ENCODE assay signal across 18 cellular contexts in the genomic region with DNA sequence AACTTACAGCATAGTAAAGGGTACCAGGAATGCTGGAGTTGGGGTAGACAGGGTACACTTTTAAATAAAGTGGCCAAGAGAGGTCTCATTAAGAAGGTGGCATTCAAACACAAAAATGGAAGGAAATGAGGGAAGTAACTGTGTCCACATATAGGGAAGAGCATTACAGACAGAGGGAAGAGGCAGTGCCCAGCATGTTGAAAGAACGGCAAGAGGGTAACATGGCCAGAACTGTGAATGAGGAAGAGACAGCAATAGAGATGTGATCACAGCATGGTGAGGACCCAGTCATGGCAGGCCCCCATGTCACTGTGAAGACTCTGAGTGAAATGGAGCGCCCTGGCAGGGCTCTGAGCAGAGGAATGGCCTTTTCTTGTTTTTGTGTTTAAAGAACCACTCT. TPM values are rescaled to one million over a fixed set of nuclear protein-coding genes. Genes with fewer than 3 reads are reported as not detected.
DNase-seq lines count a peak whose midpoint lies in the region; ATAC-seq and TF ChIP-seq lines count a peak whose summit lies in the region.
"Had no signal": no experiment of that assay in that cellular context is flagged by ENCODE, and none has a peak within 500 bp of the region (broad histone marks: within the 10 kb centered on the region; RNA-seq: fewer than 3 reads in every experiment).

No MANE protein-coding gene starts in this region.

- H4K20me1 ChIP-seq in OCI-LY7 (ENCODE audit: insufficient read depth, low read length): no peaks in the 10 kb centered on the region
- H4K20me1 ChIP-seq: BLaER1 had no signal

- H2AFZ ChIP-seq in OCI-LY7 (ENCODE audit: low read length): peak overlapping the region; percentile 24; the same call in 1 of the 2 replicates
- H2AFZ ChIP-seq: GM23338 had no signal

- TF ChIP-seq EP300 in gastroesophageal sphincter (IDR thresholded peaks at IDR 0.05): no peak

- no peak for TF ChIP-seq POLR2A in gastroesophageal sphincter (IDR thresholded peaks at IDR 0.05)

- no peak overlapping the region for H3K4me2 ChIP-seq in OCI-LY7 (ENCODE audit: low read length)
- H3K4me2 ChIP-seq: BLaER1, GM23338 had no signal

- no peak overlapping the region for H3K27ac ChIP-seq in OCI-LY7 (ENCODE audit: low read depth, low read length, poor library complexity, severe bottlenecking)
- H3K27ac ChIP-seq in gastroesophageal sphincter: no peak overlapping the region
- H3K27ac ChIP-seq in upper lobe of right lung: no peak overlapping the region
- H3K27ac ChIP-seq: BLaER1 had no signal

- no peaks in the 10 kb centered on the region for H3K27me3 Mint-ChIP-seq in stimulated activated naive CD8-positive, alpha-beta T cell treated with anti-CD3 and anti-CD28 coated beads, Interleukin-15, amount 100 ng/mL, for 72 hours
- H3K27me3 Mint-ChIP-seq in effector memory CD8-positive, alpha-beta T cell: no peaks in the 10 kb centered on the region

- H3K9me3 Mint-ChIP-seq in stimulated activated naive CD8-positive, alpha-beta T cell treated with anti-CD3 and anti-CD28 coated beads, Interleukin-15, amount 100 ng/mL, for 72 hours: no peaks in the 10 kb centered on the region
- H3K9me3 Mint-ChIP-seq in effector memory CD8-positive, alpha-beta T cell: no peaks in the 10 kb centered on the region
- H3K9me3 Mint-ChIP-seq: GM23338 had no signal

- POLR2A ChIA-PET in OCI-LY7 (lab: Charles Lee): no interaction called here

- no peaks in the 10 kb centered on the region for H3K79me2 ChIP-seq in OCI-LY7 (ENCODE audit: insufficient read depth, low read depth, low read length)

- no TSS peak for BruUV-seq in OCI-LY7 (replicated peaks; lab: Mats Ljungman, UMichigan)

- H3K4me3 Mint-ChIP-seq in stimulated activated naive CD8-positive, alpha-beta T cell treated with anti-CD3 and anti-CD28 coated beads, Interleukin-15, amount 100 ng/mL, for 72 hours: no peak overlapping the region
- no peak overlapping the region for H3K4me3 Mint-ChIP-seq in effector memory CD8-positive, alpha-beta T cell
- H3K4me3 Mint-ChIP-seq: GM23338 had no signal

- no peak for TF ChIP-seq CTCF in OCI-LY7 (conservative IDR thresholded peaks at IDR 0.05; ENCODE audit: low read length)
- TF ChIP-seq CTCF in gastroesophageal sphincter (IDR thresholded peaks at IDR 0.05): no peak
- TF ChIP-seq CTCF in upper lobe of right lung (IDR thresholded peaks at IDR 0.05): no peak

- 92 to 97% methylated on average over 2 of the region's 2 CpGs for WGBS in gastroesophageal sphincter (ENCODE audit: low coverage in 1 of 2), 2 donors

- no peaks in the 10 kb centered on the region for H3K9me2 ChIP-seq in OCI-LY7 (ENCODE audit: insufficient read depth, low read length)

- no peaks in the 10 kb centered on the region for H3K27me3 ChIP-seq in gastroesophageal sphincter
- H3K27me3 ChIP-seq in upper lobe of right lung: no peaks in the 10 kb centered on the region
- H3K27me3 ChIP-seq: BLaER1 had no signal

- peaks cover 2% of the 10 kb centered on the region for H3K36me3 Mint-ChIP-seq in effector memory CD8-positive, alpha-beta T cell (ENCODE audit: insufficient read depth)

- ATAC-seq in stimulated activated naive CD8-positive, alpha-beta T cell treated with anti-CD3 and anti-CD28 coated beads, Interleukin-15, Interleukin-2, amounts not matched to agents 100 U/mL and 50 U/mL, for 24 hours: peak; percentile 9
- no peak for ATAC-seq in stimulated activated naive CD8-positive, alpha-beta T cell treated with anti-CD3 and anti-CD28 coated beads, Interleukin-15, amount 100 ng/mL, for 72 hours
- ATAC-seq in gastroesophageal sphincter: peak; percentile 27
- ATAC-seq in upper lobe of right lung: peak; percentile 76
- no peak for ATAC-seq in GM21526 (IDR thresholded peaks at IDR 0.05; ENCODE audit: low FRiP score, unreplicated experiment)
- ATAC-seq in GM18907 (IDR thresholded peaks at IDR 0.05; ENCODE audit: unreplicated experiment): no peak
- ATAC-seq in effector memory CD8-positive, alpha-beta T cell (replicated peaks): no peak
- ATAC-seq: GM23338, Panc1 had no signal

- peaks cover 24% of the 10 kb centered on the region for H3K4me1 ChIP-seq in OCI-LY7 (ENCODE audit: insufficient read depth, low read length, poor library complexity, severe bottlenecking)
- peaks cover 3 to 30% (median 10%) of the 10 kb centered on the region in 3 donors for H3K4me1 ChIP-seq in gastroesophageal sphincter
- H3K4me1 ChIP-seq in upper lobe of right lung: peaks cover 13% of the 10 kb centered on the region
- H3K4me1 ChIP-seq: BLaER1 had no signal

- H3K36me3 ChIP-seq in OCI-LY7 (ENCODE audit: insufficient read depth, low read length) (no peaks in the 10 kb centered on the region), gastroesophageal sphincter (no peaks in the 10 kb centered on the region), upper lobe of right lung (no peaks in the 10 kb centered on the region)
- H3K36me3 ChIP-seq: BLaER1 had no signal

- H3K9me3 ChIP-seq in OCI-LY7 (ENCODE audit: low read length) (0 out of 2 replicates have a peak, but pooled peaks cover 4% of the 10 kb centered on the region), gastroesophageal sphincter (no peaks in the 10 kb centered on the region), upper lobe of right lung (no peaks in the 10 kb centered on the region)
- H3K9me3 ChIP-seq: BLaER1 had no signal

- no peak overlapping the region for H3K27ac Mint-ChIP-seq in stimulated activated naive CD8-positive, alpha-beta T cell treated with anti-CD3 and anti-CD28 coated beads, Interleukin-15, amount 100 ng/mL, for 72 hours
- no peak overlapping the region for H3K27ac Mint-ChIP-seq in effector memory CD8-positive, alpha-beta T cell
- H3K27ac Mint-ChIP-seq: GM23338 had no signal

- intact Hi-C loops in OCI-LY7 (cut with micrococcal nuclease; ENCODE audit: unreplicated experiment): no loop called here
- intact Hi-C loops in upper lobe of right lung (cut with DNase I): no loop called here

- H3K4me3 ChIP-seq in OCI-LY7 (ENCODE audit: low read depth, low read length, poor library complexity, severe bottlenecking): no peak overlapping the region
- no peak overlapping the region for H3K4me3 ChIP-seq in gastroesophageal sphincter
- H3K4me3 ChIP-seq in upper lobe of right lung: no peak overlapping the region
- H3K4me3 ChIP-seq: BLaER1, GM23338 had no signal

- H3K4me1 Mint-ChIP-seq in stimulated activated naive CD8-positive, alpha-beta T cell treated with anti-CD3 and anti-CD28 coated beads, Interleukin-15, amount 100 ng/mL, for 72 hours: peaks cover 15% of the 10 kb centered on the region
- peaks cover 2 to 10% of the 10 kb centered on the region in 2 donors for H3K4me1 Mint-ChIP-seq in effector memory CD8-positive, alpha-beta T cell (ENCODE audit: low read depth in 2 of 2)

- no peak for DNase-seq in stimulated activated naive CD8-positive, alpha-beta T cell treated with anti-CD3 and anti-CD28 coated beads, Interleukin-15, Interleukin-2, amounts not matched to agents 100 U/mL and 50 U/mL, for 24 hours
- DNase-seq in stimulated activated naive CD8-positive, alpha-beta T cell treated with anti-CD3 and anti-CD28 coated beads, Interleukin-15, amount 100 ng/mL, for 72 hours: no peak
- DNase-seq in OCI-LY7 (ENCODE audit: low spot score) (no peak), upper lobe of right lung (no peak)
- DNase-seq in effector memory CD8-positive, alpha-beta T cell: no peak
- DNase-seq: DMS79 treated with DMSO at 0.1 percent for 48 hours, HCEC 1CT, MM.1S, NCI-H187 treated with DMSO at 0.1 percent for 48 hours, NCI-H2227 treated with DMSO at 0.1 percent for 48 hours, NCI-H510A treated with DMSO at 0.1 percent for 48 hours, NCI-H774 had no signal

- CTCF ChIA-PET in OCI-LY7 (lab: Charles Lee; ENCODE audit: unreplicated experiment): interaction anchor here (1.1 kb wide), 1 partner anchor 10 kb away, joined by 3 read pairs; no protein-coding TSS in a partner anchor

RNA-seq across cellular contexts. Expression of a gene that starts 35.1 kb away (rescaled TPM):
- 18.0 and 24.7 TPM in 2 replicates for total RNA-seq in OCI-LY7 (2014; rRNA removed; shearing (Covaris generic))
- total RNA-seq in OCI-LY7 (2022): 21.2 and 25.7 TPM in 2 replicates
- 10 to 100 TPM; 12.5 to 20.9 (median 18.6) TPM for total RNA-seq in gastroesophageal sphincter
- 24.6 TPM for total RNA-seq in upper lobe of right lung

Comparison
In these comparisons a context has a peak if more than half of its experiments do, and no peak if none do; other contexts are left out.
1. ATAC-seq: peak in stimulated activated naive CD8-positive, alpha-beta T cell treated with anti-CD3 and anti-CD28 coated beads, Interleukin-15, Interleukin-2, amounts not matched to agents 100 U/mL and 50 U/mL, for 24 hours (single experiment), gastroesophageal sphincter (single experiment) and upper lobe of right lung (single experiment); none in stimulated activated naive CD8-positive, alpha-beta T cell treated with anti-CD3 and anti-CD28 coated beads, Interleukin-15, amount 100 ng/mL, for 72 hours (single experiment), GM21526 (single experiment), GM18907 (single experiment) and effector memory CD8-positive, alpha-beta T cell (single experiment).